In genomic region chr14:104460920-104461651, GRCh38 we compare ENCODE assay signal across 14 cellular contexts.
A peak's percentile ranks its signal among the peaks of the same experiment; 100 is the strongest.
DNase-seq lines count a peak whose midpoint lies in the region; ATAC-seq and TF ChIP-seq lines count a peak whose summit lies in the region.
"Had no signal": no experiment of that assay in that cellular context is flagged by ENCODE, and none has a peak within 500 bp of the region (broad histone marks: within the 10 kb centered on the region; RNA-seq: fewer than 3 reads in every experiment).

No MANE protein-coding gene starts in this region.

- H3K27me3 Mint-ChIP-seq in brain (peaks cover 30% of the 10 kb centered on the region), memory B cell (peaks cover 29% of the 10 kb centered on the region)
- peaks cover 53% of the 10 kb centered on the region for H3K27me3 Mint-ChIP-seq in activated CD4-positive, alpha-beta memory T cell treated with anti-CD3 and anti-CD28 coated beads, Interleukin-2, amount 10 ng/mL, durations not matched to agents 7 days and 5 days

- H4K20me1 ChIP-seq in mammary epithelial cell (ENCODE audit: insufficient read depth, low read length), result no peaks in the 10 kb centered on the region

- no peak overlapping the region for H3K4me2 ChIP-seq in mammary epithelial cell (ENCODE audit: insufficient read depth, low read depth, low read length)

- in situ Hi-C loops in mammary epithelial cell (cut with MboI; ENCODE audit: low sequenced_read_pairs in 2 of 2), result no loop called here

- H3K9me3 Mint-ChIP-seq in brain (peaks cover 0 to 7% (median 0%) of the 10 kb centered on the region in 5 experiments), memory B cell (no peaks in the 10 kb centered on the region)
- no peaks in the 10 kb centered on the region for H3K9me3 Mint-ChIP-seq in activated CD4-positive, alpha-beta memory T cell treated with anti-CD3 and anti-CD28 coated beads, Interleukin-2, amount 10 ng/mL, durations not matched to agents 7 days and 5 days

- H3K4me3 ChIP-seq in breast epithelium (peak overlapping the region in 2 of 3 donors; percentile 29 to 54), mammary epithelial cell (replicated peaks in 1 of 3; ENCODE audit: insufficient read depth in 1 of 3, low read depth in 2 of 3, low read length in 3 of 3) (no peak overlapping the region), upper lobe of right lung (no peak overlapping the region)
- H3K4me3 ChIP-seq: prostate gland had no signal

- ATAC-seq in memory B cell (ENCODE audit: low read depth) (no peak), upper lobe of right lung (peak; percentile 36)
- ATAC-seq: HepG2, left lobe of liver had no signal

- H3K4me1 ChIP-seq in breast epithelium (peaks cover 0 to 6% of the 10 kb centered on the region in 2 donors), mammary epithelial cell (ENCODE audit: insufficient read depth, low read length) (no peaks in the 10 kb centered on the region), upper lobe of right lung (peaks cover 6% of the 10 kb centered on the region)
- H3K4me1 ChIP-seq: prostate gland had no signal

- dilution Hi-C loops in mammary epithelial cell (cut with HindIII; ENCODE audit: low sequenced_read_pairs), result no loop called here

- TF ChIP-seq CTCF in breast epithelium (IDR thresholded peaks at IDR 0.05), result no peak
- TF ChIP-seq CTCF in mammary epithelial cell (conservative IDR thresholded peaks at IDR 0.05 in 1 of 2, IDR thresholded peaks at IDR 0.05 in 1 of 2; ENCODE audit: extremely low read depth in 1 of 2, insufficient read depth in 1 of 2, low read depth in 1 of 2, low read length in 2 of 2), result no peak
- no peak for TF ChIP-seq CTCF in brain (conservative IDR thresholded peaks at IDR 0.05)
- TF ChIP-seq CTCF in upper lobe of right lung (IDR thresholded peaks at IDR 0.05), result no peak

- H3K27me3 ChIP-seq in breast epithelium, result peaks cover 4 to 31% of the 10 kb centered on the region in 2 donors
- peaks cover 8% of the 10 kb centered on the region for H3K27me3 ChIP-seq in mammary epithelial cell (ENCODE audit: insufficient read depth, low read length)
- peaks cover 34% of the 10 kb centered on the region for H3K27me3 ChIP-seq in upper lobe of right lung

- no peak overlapping the region for H3K9ac ChIP-seq in mammary epithelial cell (ENCODE audit: insufficient read depth, low read length)

- H3K36me3 ChIP-seq in breast epithelium, result no peaks in the 10 kb centered on the region
- H3K36me3 ChIP-seq in mammary epithelial cell (ENCODE audit: insufficient read depth, low read length), result no peaks in the 10 kb centered on the region
- no peaks in the 10 kb centered on the region for H3K36me3 ChIP-seq in upper lobe of right lung
- H3K36me3 ChIP-seq: prostate gland had no signal

- H3K4me1 Mint-ChIP-seq in brain, result peaks cover 19% of the 10 kb centered on the region
- peaks cover 10% of the 10 kb centered on the region for H3K4me1 Mint-ChIP-seq in memory B cell
- peaks cover 2% of the 10 kb centered on the region for H3K4me1 Mint-ChIP-seq in activated CD4-positive, alpha-beta memory T cell treated with anti-CD3 and anti-CD28 coated beads, Interleukin-2, amount 10 ng/mL, durations not matched to agents 7 days and 5 days

- H3K27ac ChIP-seq in breast epithelium (no peak overlapping the region), mammary epithelial cell (ENCODE audit: insufficient read depth, low read depth, low read length) (no peak overlapping the region), upper lobe of right lung (no peak overlapping the region)
- H3K27ac ChIP-seq: prostate gland had no signal

- no peak for TF ChIP-seq POLR2A in breast epithelium (IDR thresholded peaks at IDR 0.05)

- H2AFZ ChIP-seq in mammary epithelial cell (ENCODE audit: low read depth, low read length), result no peak overlapping the region

- BruUV-seq in mammary epithelial cell (replicated peaks; lab: Mats Ljungman, UMichigan), result no TSS peak

- CTCF ChIA-PET in mammary epithelial cell (lab: Charles Lee; ENCODE audit: low non-redundant PET), result no interaction called here
- CTCF ChIA-PET in activated CD4-positive, alpha-beta memory T cell treated with anti-CD3 and anti-CD28 coated beads, Interleukin-2, amount 10 ng/mL, durations not matched to agents 7 days and 5 days (lab: Charles Lee), result interaction anchor here (0.6 kb wide), 1 partner anchor 216 kb away, joined by 3 read pairs; no protein-coding TSS in a partner anchor

- 44% methylated on average over 9 of the region's 43 CpGs for WGBS in mammary epithelial cell (ENCODE audit: low coverage, missing lambda C conversion rate)

- H3K9me3 ChIP-seq in breast epithelium, result no peaks in the 10 kb centered on the region
- no peaks in the 10 kb centered on the region for H3K9me3 ChIP-seq in mammary epithelial cell (replicated peaks; ENCODE audit: insufficient read depth, low read length)
- no peaks in the 10 kb centered on the region for H3K9me3 ChIP-seq in upper lobe of right lung
- H3K9me3 ChIP-seq: prostate gland had no signal

- DNase-seq in breast epithelium (ENCODE audit: low spot score in 2 of 2), result peak in 1 of 2 donors; percentile 40
- no peak for DNase-seq in mammary epithelial cell
- peak in 1 of 2 donors; percentile 10 for DNase-seq in memory B cell (ENCODE audit: low spot score in 2 of 2)
- no peak for DNase-seq in upper lobe of right lung
- no peak for DNase-seq in activated CD4-positive, alpha-beta memory T cell treated with anti-CD3 and anti-CD28 coated beads, Interleukin-2, amount 10 ng/mL, durations not matched to agents 7 days and 5 days
- DNase-seq in activated CD4-positive, alpha-beta T cell treated with anti-CD3 and anti-CD28 coated beads, Interleukin-2, amount 50 U/mL, for 1 hour, result no peak
- no peak for DNase-seq in superior temporal gyrus (ENCODE audit: extremely low spot score)
- DNase-seq: GDM1; NCI-H1694 treated with DMSO at 0.1 percent for 48 hours; stimulated activated CD4-positive, alpha-beta T cell treated with anti-CD3 and anti-CD28 coated beads, Interleukin-4, amount 100 ng/mL, for 4 hours had no signal

- H3K27ac Mint-ChIP-seq in brain, result peak overlapping the region in 4 of 5 experiments; percentile 2 to 87 (median 48)
- H3K27ac Mint-ChIP-seq in memory B cell, result no peak overlapping the region
- no peak overlapping the region for H3K27ac Mint-ChIP-seq in activated CD4-positive, alpha-beta memory T cell treated with anti-CD3 and anti-CD28 coated beads, Interleukin-2, amount 10 ng/mL, durations not matched to agents 7 days and 5 days

- H3K4me3 Mint-ChIP-seq in brain, result peak overlapping the region; percentile 21 to 76 (median 44)
- peak overlapping the region; percentile 38 for H3K4me3 Mint-ChIP-seq in memory B cell
- no peak overlapping the region for H3K4me3 Mint-ChIP-seq in activated CD4-positive, alpha-beta memory T cell treated with anti-CD3 and anti-CD28 coated beads, Interleukin-2, amount 10 ng/mL, durations not matched to agents 7 days and 5 days

- POLR2A ChIA-PET in activated CD4-positive, alpha-beta memory T cell treated with anti-CD3 and anti-CD28 coated beads, Interleukin-2, amount 10 ng/mL, durations not matched to agents 7 days and 5 days (lab: Charles Lee), result no interaction called here

- H3K79me2 ChIP-seq in mammary epithelial cell (ENCODE audit: insufficient read depth, low read length), result no peaks in the 10 kb centered on the region

- H3K36me3 Mint-ChIP-seq in brain, result no peaks in the 10 kb centered on the region
- peaks cover 1% of the 10 kb centered on the region for H3K36me3 Mint-ChIP-seq in memory B cell
- H3K36me3 Mint-ChIP-seq in activated CD4-positive, alpha-beta memory T cell treated with anti-CD3 and anti-CD28 coated beads, Interleukin-2, amount 10 ng/mL, durations not matched to agents 7 days and 5 days (ENCODE audit: low read depth), result no peaks in the 10 kb centered on the region

- intact Hi-C loops in breast epithelium (cut with DNase I; ENCODE audit: low total_unique reads), result loop anchor here (1.0 kb wide), 1 partner anchor 24 kb away; no protein-coding TSS in a partner anchor
- intact Hi-C loops in mammary epithelial cell (cut with micrococcal nuclease), result no loop called here
- intact Hi-C loops in upper lobe of right lung (cut with DNase I), result no loop called here

Comparison
In these comparisons a context has a peak if more than half of its experiments do, and no peak if none do; other contexts are left out.
1. H3K4me3 ChIP-seq: peak in breast epithelium (2 of 3); none in mammary epithelial cell (0 of 3) and upper lobe of right lung (single experiment).
2. H3K27ac Mint-ChIP-seq: peak in brain (4 of 5); none in memory B cell (single experiment) and activated CD4-positive, alpha-beta memory T cell treated with anti-CD3 and anti-CD28 coated beads, Interleukin-2, amount 10 ng/mL, durations not matched to agents 7 days and 5 days (single experiment).